ENCODE assay signal across 21 cellular contexts in the genomic region with DNA sequence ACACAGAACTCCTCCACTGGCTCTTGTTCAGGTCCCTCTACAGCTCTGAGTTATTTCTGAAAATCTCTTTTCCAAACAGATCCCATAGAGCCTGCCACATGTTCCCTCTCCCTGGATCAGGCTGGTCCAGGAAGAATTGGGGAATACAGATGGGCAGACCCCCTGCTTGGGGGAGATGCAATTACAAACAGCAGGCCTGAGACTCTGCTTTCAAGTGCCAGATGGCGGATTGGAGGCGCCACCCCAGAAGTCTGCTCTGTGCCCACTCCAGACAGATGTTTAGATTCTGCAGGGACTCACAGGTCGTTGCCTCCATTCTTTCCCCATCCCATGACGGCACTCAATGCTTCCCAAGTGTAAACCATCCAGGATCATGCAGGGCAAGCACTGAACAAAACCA.
"Had no signal": no experiment of that assay in that cellular context is flagged by ENCODE, and none has a peak within 500 bp of the region (broad histone marks: within the 10 kb centered on the region; RNA-seq: fewer than 3 reads in every experiment).

No MANE protein-coding gene starts in this region.

- H3K4me1 Mint-ChIP-seq: activated naive CD4-positive, alpha-beta T cell treated with anti-CD3 and anti-CD28 coated beads, Interleukin-2, amount 50 U/mL, for 24 hours; stimulated activated naive CD8-positive, alpha-beta T cell treated with anti-CD3 and anti-CD28 coated beads, Interleukin-15, amount 100 ng/mL, for 72 hours had no signal

- H3K27me3 ChIP-seq: adrenal gland, breast epithelium, gastroesophageal sphincter, heart right ventricle, left lung, right lobe of liver, suprapubic skin, transverse colon, uterus had no signal

- DNase-seq: activated CD4-positive, alpha-beta T cell treated with anti-CD3 and anti-CD28 coated beads, Interleukin-2, amount 50 U/mL, for 4 hours; activated gamma-delta T cell; adrenal gland; cerebellar nuclear complex; cortex of kidney; heart right ventricle; left lung; right lobe of liver; small intestine; stimulated activated CD4-positive, alpha-beta T cell treated with anti-CD3 and anti-CD28 coated beads, Interleukin-15, amount 100 ng/mL, for 24 hours; stimulated activated CD4-positive, alpha-beta T cell treated with anti-CD3 and anti-CD28 coated beads, Interleukin-2, amount 100 ng/mL, for 48 hours; stimulated activated naive CD8-positive, alpha-beta T cell treated with anti-CD3 and anti-CD28 coated beads, Interleukin-15, amount 100 ng/mL, for 72 hours; transverse colon; uterus had no signal

- H3K4me3 ChIP-seq: adrenal gland, breast epithelium, gastroesophageal sphincter, heart right ventricle, left lung, right lobe of liver, suprapubic skin, transverse colon, uterus had no signal

- H3K36me3 Mint-ChIP-seq: mesothelial cell of epicardium; natural killer cell treated with Interleukin-12 subunit alpha and Interleukin-12 subunit beta and Interleukin-15 and Interleukin-18, amount 100 ng/mL, for 72 hours had no signal

- H3K4me1 ChIP-seq: adrenal gland, breast epithelium, gastroesophageal sphincter, heart right ventricle, left lung, parathyroid adenoma, right lobe of liver, suprapubic skin, transverse colon, uterus had no signal

- H3K36me3 ChIP-seq: adrenal gland, breast epithelium, right lobe of liver, transverse colon, uterus had no signal

- H3K27ac Mint-ChIP-seq: activated naive CD4-positive, alpha-beta T cell treated with anti-CD3 and anti-CD28 coated beads, Interleukin-2, amount 50 U/mL, for 24 hours; mesothelial cell of epicardium; natural killer cell treated with Interleukin-12 subunit alpha and Interleukin-12 subunit beta and Interleukin-15 and Interleukin-18, amount 100 ng/mL, for 72 hours had no signal

- H3K9ac ChIP-seq: parathyroid adenoma had no signal

- H3K79me2 ChIP-seq: parathyroid adenoma had no signal

- H3K9me3 Mint-ChIP-seq: activated naive CD4-positive, alpha-beta T cell treated with anti-CD3 and anti-CD28 coated beads, Interleukin-2, amount 50 U/mL, for 24 hours; mesothelial cell of epicardium; natural killer cell treated with Interleukin-12 subunit alpha and Interleukin-12 subunit beta and Interleukin-15 and Interleukin-18, amount 100 ng/mL, for 72 hours had no signal

- H2AFZ ChIP-seq: parathyroid adenoma had no signal

- H3K4me3 Mint-ChIP-seq: activated naive CD4-positive, alpha-beta T cell treated with anti-CD3 and anti-CD28 coated beads, Interleukin-2, amount 50 U/mL, for 24 hours; mesothelial cell of epicardium; natural killer cell treated with Interleukin-12 subunit alpha and Interleukin-12 subunit beta and Interleukin-15 and Interleukin-18, amount 100 ng/mL, for 72 hours; stimulated activated naive CD8-positive, alpha-beta T cell treated with anti-CD3 and anti-CD28 coated beads, Interleukin-15, amount 100 ng/mL, for 72 hours had no signal

- H3K9me3 ChIP-seq: adrenal gland, breast epithelium, left lung, right lobe of liver, suprapubic skin, transverse colon, uterus had no signal

- H3K27me3 Mint-ChIP-seq: activated naive CD4-positive, alpha-beta T cell treated with anti-CD3 and anti-CD28 coated beads, Interleukin-2, amount 50 U/mL, for 24 hours; natural killer cell treated with Interleukin-12 subunit alpha and Interleukin-12 subunit beta and Interleukin-15 and Interleukin-18, amount 100 ng/mL, for 72 hours; stimulated activated naive CD8-positive, alpha-beta T cell treated with anti-CD3 and anti-CD28 coated beads, Interleukin-15, amount 100 ng/mL, for 72 hours had no signal

- H3K27ac ChIP-seq: adrenal gland, breast epithelium, gastroesophageal sphincter, heart right ventricle, left lung, parathyroid adenoma, right lobe of liver, suprapubic skin, transverse colon, uterus had no signal
